8 cellular contexts compared by ENCODE assay signal in genomic region chr11:59206635-59207034, GRCh38. TPM values are rescaled to one million over a fixed set of nuclear protein-coding genes. Genes with fewer than 3 reads are reported as not detected.
A peak's percentile ranks its signal among the peaks of the same experiment; 100 is the strongest.
DNase-seq lines count a peak whose midpoint lies in the region; ATAC-seq, FAIRE-seq and TF ChIP-seq lines count a peak whose summit lies in the region.

No MANE protein-coding gene starts in this region.

- FAIRE-seq in urothelium cell line (lab: Jason Lieb, UNC) = no peak

- no peaks in the 10 kb centered on the region for H3K27me3 ChIP-seq in colonic mucosa
- no peaks in the 10 kb centered on the region for H3K27me3 ChIP-seq in CD8-positive, alpha-beta T cell (ENCODE audit: insufficient read depth, low read length)

- no peak overlapping the region for H3K9ac ChIP-seq in colonic mucosa (ENCODE audit: low read depth in 2 of 2, low read length in 2 of 2)

- peaks cover 8% of the 10 kb centered on the region for H3K36me3 ChIP-seq in colonic mucosa
- no peaks in the 10 kb centered on the region for H3K36me3 ChIP-seq in CD8-positive, alpha-beta T cell (ENCODE audit: insufficient read depth, low read length)

- no peak overlapping the region for H3K4me3 ChIP-seq in GM12864 (ENCODE audit: low read depth, low read length)
- H3K4me3 ChIP-seq in colonic mucosa = no peak overlapping the region
- H3K4me3 ChIP-seq in CD8-positive, alpha-beta T cell (ENCODE audit: low read depth, low read length) = no peak overlapping the region

- H3K27ac Mint-ChIP-seq in CD8-positive, alpha-beta T cell = no peak overlapping the region

- CTCF ChIA-PET in CD8-positive, alpha-beta T cell (lab: Charles Lee) = interaction anchor here (0.9 to 2.1 kb wide), 7 partner anchors 9 to 71 kb away, joined by 3 to 14 read pairs (median 3); partner anchors contain the start of gene DTX4

- H3K4me1 Mint-ChIP-seq in CD8-positive, alpha-beta T cell (ENCODE audit: low read depth) = peaks cover 16% of the 10 kb centered on the region

- TF ChIP-seq CTCF in GM12864 (IDR thresholded peaks at IDR 0.05; ENCODE audit: low read depth, low read length, missing control alignments) (peak; percentile 72), colonic mucosa (IDR thresholded peaks at IDR 0.05) (peak; percentile 41)
- no peak for TF ChIP-seq CTCF in CD8-positive, alpha-beta T cell (IDR thresholded peaks at IDR 0.05)

- no peak overlapping the region for H3K4me3 Mint-ChIP-seq in CD8-positive, alpha-beta T cell

- H3K4me1 ChIP-seq in colonic mucosa = no peaks in the 10 kb centered on the region
- H3K4me1 ChIP-seq in CD8-positive, alpha-beta T cell (ENCODE audit: insufficient read depth, low read length) = peaks cover 15% of the 10 kb centered on the region

- no peaks in the 10 kb centered on the region for H3K9me3 Mint-ChIP-seq in CD8-positive, alpha-beta T cell

- H3K9me3 ChIP-seq in colonic mucosa = no peaks in the 10 kb centered on the region
- no peaks in the 10 kb centered on the region for H3K9me3 ChIP-seq in CD8-positive, alpha-beta T cell (ENCODE audit: low read length)

- ATAC-seq in CD8-positive, alpha-beta T cell = no peak
- ATAC-seq in HG02840 (IDR thresholded peaks at IDR 0.05; ENCODE audit: low FRiP score, unreplicated experiment) = no peak

- H3K27me3 Mint-ChIP-seq in CD8-positive, alpha-beta T cell (ENCODE audit: low read depth) = peaks cover 5% of the 10 kb centered on the region

- no peak overlapping the region for H3K27ac ChIP-seq in colonic mucosa
- H3K27ac ChIP-seq in CD8-positive, alpha-beta T cell (ENCODE audit: low read depth, low read length) = no peak overlapping the region

- intact Hi-C loops in colonic mucosa (cut with DNase I) = loop anchor here (5.0 to 10.0 kb wide), 2 partner anchors 78 to 226 kb away; no protein-coding TSS in a partner anchor
- intact Hi-C loops in CD8-positive, alpha-beta T cell (cut with DNase I, micrococcal nuclease) = no loop called here

- DNase-seq in AG08396 (ENCODE audit: low spot score) = peak; percentile 39
- no peak for DNase-seq in GM12864 (ENCODE audit: low read depth)
- DNase-seq in NCI-H526 (lab: John Stamatoyannopoulos, UW) = peak; percentile 16 to 63
- DNase-seq in colonic mucosa = peak; percentile 54
- DNase-seq in mucosa of gallbladder (ENCODE audit: low spot score) = peak; percentile 51
- DNase-seq in urothelium cell line (ENCODE audit: low spot score) = no peak
- no peak for DNase-seq in CD8-positive, alpha-beta T cell

- POLR2A ChIA-PET in CD8-positive, alpha-beta T cell (lab: Charles Lee) = interaction anchor here (0.9 kb wide), 1 partner anchor 35 kb away, joined by 3 read pairs; the partner anchor contains the start of gene DTX4

- H3K36me3 Mint-ChIP-seq in CD8-positive, alpha-beta T cell = no peaks in the 10 kb centered on the region

RNA-seq across cellular contexts. Expression of gene MPEG1, which starts 6.1 kb away (rescaled TPM):
- total RNA-seq in colonic mucosa (10 to 100 TPM in 1 of 2 donors, 1 to 10 TPM in 1; 4.7 to 17.6 TPM), mucosa of gallbladder (13.5 TPM)
- under 1 TPM; 0.64 to 0.65 TPM for total RNA-seq in CD8-positive, alpha-beta T cell

RNA-seq across cellular contexts. Expression of gene DTX4, which starts 34.7 kb away (rescaled TPM):
- total RNA-seq in colonic mucosa (10 to 100 TPM; 54.7 to 59.7 TPM), mucosa of gallbladder (63.6 TPM)
- total RNA-seq in CD8-positive, alpha-beta T cell = under 1 TPM; 0.68 to 0.97 TPM

Comparison
In these comparisons a context has a peak if more than half of its experiments do, and no peak if none do; other contexts are left out.
1. DNase-seq: peak in AG08396 (single experiment), NCI-H526 (2 of 2), colonic mucosa (single experiment) and mucosa of gallbladder (single experiment); none in GM12864 (single experiment), urothelium cell line (single experiment) and CD8-positive, alpha-beta T cell (0 of 7).
2. RNA of gene DTX4, which starts 34.7 kb away (total RNA-seq): 63.6 TPM in mucosa of gallbladder (single experiment) and 54.7 to 59.7 TPM in colonic mucosa; 0.68 to 0.97 TPM in CD8-positive, alpha-beta T cell; every median in the first group is over 10 times any median in the second.